ENCODE assay signal across 9 cellular contexts in the genomic region with DNA sequence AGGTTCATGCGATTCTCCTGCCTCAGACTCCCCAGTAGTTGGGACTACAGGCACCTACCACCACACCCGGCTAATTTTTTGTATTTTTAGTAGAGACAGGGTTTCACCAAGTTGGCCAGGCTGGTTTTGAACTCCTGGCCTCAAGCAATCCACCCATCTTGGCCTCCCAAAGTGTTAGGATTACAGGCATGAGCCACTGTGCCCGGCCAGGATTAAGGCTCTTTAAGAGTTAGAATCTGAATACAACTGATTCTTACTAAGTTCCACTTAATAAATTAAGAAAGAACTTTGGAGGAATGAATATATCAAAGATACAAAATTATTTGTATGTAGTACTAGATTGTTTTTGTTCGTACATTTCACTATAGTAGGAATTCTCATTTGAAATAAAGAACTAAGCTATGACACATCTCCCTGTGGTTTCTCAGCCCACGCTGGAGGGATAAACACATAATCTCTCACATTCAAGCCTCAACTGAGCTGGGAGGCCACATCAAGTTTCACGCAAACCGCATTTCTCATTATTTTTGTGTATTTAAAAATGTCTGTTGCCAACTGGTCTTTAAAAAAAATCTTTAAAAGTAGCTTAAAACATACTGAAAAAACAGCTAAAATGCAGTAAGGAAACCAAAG. TPM values are rescaled to one million over a fixed set of nuclear protein-coding genes. Genes with fewer than 3 reads are reported as not detected.
DNase-seq lines count a peak whose midpoint lies in the region; ATAC-seq and TF ChIP-seq lines count a peak whose summit lies in the region.
"Had no signal": no experiment of that assay in that cellular context is flagged by ENCODE, and none has a peak within 500 bp of the region (broad histone marks: within the 10 kb centered on the region; RNA-seq: fewer than 3 reads in every experiment).

No MANE protein-coding gene starts in this region.

- no peak for TF ChIP-seq CTCF in astrocyte of the cerebellum (IDR thresholded peaks at IDR 0.05; ENCODE audit: low read depth, low read length, missing control alignments)

- DNase-seq in COLO829 (ENCODE audit: low spot score) (peak; percentile 93), OCI-M1 (lab: John Stamatoyannopoulos, UW) (peak; percentile 91), astrocyte of the cerebellum (ENCODE audit: low read depth) (peak; percentile 84), mucosa of gallbladder (ENCODE audit: low spot score) (no peak), midbrain (lab: John Stamatoyannopoulos, UW) (no peak)
- DNase-seq in stimulated activated CD4-positive, alpha-beta T cell treated with anti-CD3 and anti-CD28 coated beads, Interleukin-15, amount 100 ng/mL, for 48 hours (ENCODE audit: low read depth in 2 of 2): peak; percentile 33 to 55
- DNase-seq: NCI-H774 had no signal

- ATAC-seq in GM18861 (IDR thresholded peaks at IDR 0.05; ENCODE audit: unreplicated experiment) (no peak), GM21360 (IDR thresholded peaks at IDR 0.05; ENCODE audit: unreplicated experiment) (no peak)

- in situ Hi-C loops in astrocyte of the cerebellum (cut with HindIII; ENCODE audit: low sequenced_read_pairs): no loop called here

- H3K4me3 ChIP-seq in astrocyte of the cerebellum (ENCODE audit: low read depth, low read length): no peak overlapping the region

RNA-seq across cellular contexts. Expression of a gene that starts 34.2 kb away (rescaled TPM):
- total RNA-seq in mucosa of gallbladder: 30.8 TPM

Comparison
In these comparisons a context has a peak if more than half of its experiments do, and no peak if none do; other contexts are left out.
1. DNase-seq: peak in COLO829 (single experiment), OCI-M1 (single experiment), astrocyte of the cerebellum (single experiment) and stimulated activated CD4-positive, alpha-beta T cell treated with anti-CD3 and anti-CD28 coated beads, Interleukin-15, amount 100 ng/mL, for 48 hours (2 of 2); none in mucosa of gallbladder (single experiment) and midbrain (single experiment).